Comparison of ENCODE assay signal across 9 cellular contexts in genomic region chr6:16704706-16705402, GRCh38. TPM values are rescaled to one million over a fixed set of nuclear protein-coding genes. Genes with fewer than 3 reads are reported as not detected.
DNase-seq lines count a peak whose midpoint lies in the region; ATAC-seq and TF ChIP-seq lines count a peak whose summit lies in the region.
"Had no signal": no experiment of that assay in that cellular context is flagged by ENCODE, and none has a peak within 500 bp of the region (broad histone marks: within the 10 kb centered on the region; RNA-seq: fewer than 3 reads in every experiment).

No MANE protein-coding gene starts in this region.

- TF ChIP-seq RAD21 in IMR-90 (IDR thresholded peaks at IDR 0.05; ENCODE audit: low read length), result 0 out of 2 replicates have a peak, but pooled peaks have one; percentile 20

- no peaks in the 10 kb centered on the region for H3K27me3 ChIP-seq in IMR-90 (ENCODE audit: control insufficient read depth, insufficient read depth, low read length)
- no peaks in the 10 kb centered on the region for H3K27me3 ChIP-seq in neutrophil

- H3K36me3 ChIP-seq in IMR-90 (ENCODE audit: control insufficient read depth, insufficient read depth, low read length) (no peaks in the 10 kb centered on the region), neutrophil (no peaks in the 10 kb centered on the region)

- H3K4me3 ChIP-seq in IMR-90 (ENCODE audit: insufficient read depth, low read depth, low read length) (no peak overlapping the region), neutrophil (ENCODE audit: low read depth in 1 of 2, low read length in 1 of 2) (peak overlapping the region; percentile 37 to 46)
- H3K4me3 ChIP-seq: SK-N-MC had no signal

- no peak overlapping the region for H2BK5ac ChIP-seq in IMR-90 (ENCODE audit: low read depth, low read length, poor library complexity, severe bottlenecking)

- H3K9ac ChIP-seq in IMR-90 (ENCODE audit: low read depth, low read length), result no peak overlapping the region

- peaks cover 13% of the 10 kb centered on the region for H3K4me1 ChIP-seq in IMR-90 (ENCODE audit: control insufficient read depth, insufficient read depth, low read length)
- peaks cover 77 to 85% of the 10 kb centered on the region in 2 experiments for H3K4me1 ChIP-seq in neutrophil (ENCODE audit: control insufficient read depth in 1 of 2, insufficient read depth in 1 of 2, low read depth in 1 of 2, low read length in 1 of 2)

- 0 out of 2 replicates have a peak overlapping the region, but pooled peaks have one; percentile 40 for H2AK5ac ChIP-seq in IMR-90 (ENCODE audit: low read depth, low read length)

- H3K4ac ChIP-seq in IMR-90 (ENCODE audit: low read depth, low read length), result peak overlapping the region; percentile 27; the same call in 1 of the 2 replicates

- no peak overlapping the region for H3K27ac ChIP-seq in IMR-90 (ENCODE audit: insufficient read depth, low read length)
- H3K27ac ChIP-seq in neutrophil, result peak overlapping the region; percentile 88
- H3K27ac ChIP-seq: SK-N-MC had no signal

- H3K79me1 ChIP-seq in IMR-90 (ENCODE audit: low read depth in 1 of 2, low read length in 2 of 2), result peaks cover 32 to 48% of the 10 kb centered on the region in 2 experiments

- H2BK15ac ChIP-seq in IMR-90 (ENCODE audit: low read depth, low read length), result no peak overlapping the region

- peaks cover 74% of the 10 kb centered on the region for H3K4me1 Mint-ChIP-seq in CD14-positive monocyte

- peak overlapping the region; percentile 5 for H2AK9ac ChIP-seq in IMR-90 (replicated peaks; ENCODE audit: low read depth, low read length, poor library complexity)

- no peaks in the 10 kb centered on the region for H3K9me3 Mint-ChIP-seq in CD14-positive monocyte

- peak; percentile 62 for DNase-seq in CD14-positive monocyte (ENCODE audit: low spot score)
- peak; percentile 79 for DNase-seq in IMR-90
- DNase-seq in astrocyte of the hippocampus (ENCODE audit: low read depth, low spot score), result peak; percentile 72
- DNase-seq in NCI-H2227 (lab: John Stamatoyannopoulos, UW; ENCODE audit: unreplicated experiment), result no peak
- DNase-seq in Kasumi-1 (lab: John Stamatoyannopoulos, UW), result no peak

- H3K14ac ChIP-seq in IMR-90 (replicated peaks; ENCODE audit: low read depth, low read length), result peak overlapping the region; percentile 26; the same call in 1 of the 2 replicates

- CTCF ChIA-PET in IMR-90 (lab: Yijun Ruan, JAX), result no interaction called here

- peaks cover 14% of the 10 kb centered on the region for H3K9me1 ChIP-seq in IMR-90 (ENCODE audit: insufficient read depth, low read length)

- no peak overlapping the region for H3K18ac ChIP-seq in IMR-90 (ENCODE audit: low read depth, low read length)

- 0% methylated on average over 2 of the region's 8 CpGs; no CpG with 5 or more reads in 1 of the 2 experiments for WGBS in IMR-90 (ENCODE audit: extremely low coverage in 2 of 2, insufficient read length in 1 of 2), 2 experiments

- no peak for TF ChIP-seq CTCF in CD14-positive monocyte (IDR thresholded peaks at IDR 0.05)
- TF ChIP-seq CTCF in IMR-90 (conservative IDR thresholded peaks at IDR 0.05; ENCODE audit: low read depth, low read length), result no peak
- TF ChIP-seq CTCF in neutrophil (IDR thresholded peaks at IDR 0.05), result no peak

- no peak overlapping the region for H2BK20ac ChIP-seq in IMR-90 (ENCODE audit: low read depth, low read length)

- H3K23ac ChIP-seq in IMR-90 (ENCODE audit: low read depth, low read length), result peak overlapping the region; percentile 60; the same call in 1 of the 2 replicates

- peaks cover 0 to 2% of the 10 kb centered on the region in 2 donors for H3K36me3 Mint-ChIP-seq in CD14-positive monocyte

- H4K91ac ChIP-seq in IMR-90 (ENCODE audit: insufficient read depth, low read depth, low read length), result no peak overlapping the region

- H4K20me1 ChIP-seq in IMR-90 (ENCODE audit: insufficient read depth, low read length), result peaks cover 20% of the 10 kb centered on the region

- TF ChIP-seq POLR2A in IMR-90 (IDR thresholded peaks at IDR 0.05; ENCODE audit: low read depth, low read length), result no peak

- in situ Hi-C loops in IMR-90 (cut with MboI; ENCODE audit: low sequenced_read_pairs), result no loop called here

- ATAC-seq in IMR-90 (ENCODE audit: low read depth) (peak; percentile 92), GM21381 (IDR thresholded peaks at IDR 0.05; ENCODE audit: unreplicated experiment) (no peak), HG03571 (IDR thresholded peaks at IDR 0.05; ENCODE audit: unreplicated experiment) (no peak)

- POLR2A ChIA-PET in IMR-90 (lab: Charles Lee; ENCODE audit: unreplicated experiment), result no interaction called here

- no peaks in the 10 kb centered on the region for H3K27me3 Mint-ChIP-seq in CD14-positive monocyte (ENCODE audit: low read depth in 3 of 3)

- no peaks in the 10 kb centered on the region for H3K9me3 ChIP-seq in IMR-90 (ENCODE audit: control insufficient read depth, insufficient read depth, low read length)
- H3K9me3 ChIP-seq in neutrophil, result no peaks in the 10 kb centered on the region

- no TSS peak for BruUV-seq in IMR-90 (replicated peaks; lab: Mats Ljungman, UMichigan)

- no peak overlapping the region for H3K56ac ChIP-seq in IMR-90 (ENCODE audit: extremely low read depth, insufficient read depth, low read length)

- peak overlapping the region; percentile 74 to 81 for H3K4me3 Mint-ChIP-seq in CD14-positive monocyte

- H2BK120ac ChIP-seq in IMR-90 (ENCODE audit: low read depth, low read length), result no peak overlapping the region

- peak overlapping the region; percentile 63 for H2AFZ ChIP-seq in IMR-90 (replicated peaks; ENCODE audit: low read length, poor library complexity)

- H4K5ac ChIP-seq in IMR-90 (ENCODE audit: low read depth, low read length), result no peak overlapping the region

- peak overlapping the region; percentile 63 for H3K4me2 ChIP-seq in IMR-90 (ENCODE audit: low read depth, low read length)

- intact Hi-C loops in CD14-positive monocyte (cut with micrococcal nuclease) (loop anchor here in 1 of 2 donors (2.0 kb wide), 1 partner anchor 20 kb away; no protein-coding TSS in a partner anchor), IMR-90 (cut with micrococcal nuclease) (no loop called here)

- no peak overlapping the region; a peak in 1 of 4 replicates for H4K8ac ChIP-seq in IMR-90 (ENCODE audit: low read depth in 2 of 2, low read length in 2 of 2)

- dilution Hi-C loops in IMR-90 (cut with HindIII; ENCODE audit: low sequenced_read_pairs, unreplicated experiment), result no loop called here

- peak overlapping the region; percentile 95 to 97 (median 96) for H3K27ac Mint-ChIP-seq in CD14-positive monocyte

TF ChIP-seq in IMR-90, 13 proteins besides CTCF, POLR2A, EP300 and RAD21:
- TF ChIP-seq BHLHE40 (IDR thresholded peaks at IDR 0.05; ENCODE audit: low read depth, low read length) (0 out of 2 replicates have a peak, but pooled peaks have one; percentile 13), FOS (IDR thresholded peaks at IDR 0.05; ENCODE audit: low read depth, low read length) (0 out of 2 replicates have a peak, but pooled peaks have one; percentile 34), CEBPB (IDR thresholded peaks at IDR 0.05; ENCODE audit: low read depth, low read length) (no peak), RCOR1 (IDR thresholded peaks at IDR 0.05; ENCODE audit: insufficient replicate concordance, low read length) (no peak)

RNA-seq across cellular contexts. Expression of gene ATXN1, which starts 56.4 kb away (rescaled TPM):
- polyA plus RNA-seq in CD14-positive monocyte (10 to 100 TPM in 1 of 2 donors, 1 to 10 TPM in 1; 8.8 to 10.9 TPM), IMR-90 (2012; rRNA removed) (7.3 and 9.7 TPM in 2 replicates)
- 11.1 and 13.9 TPM in 2 replicates for total RNA-seq in IMR-90 (2012; rRNA removed)
- polyA plus RNA-seq in IMR-90 (2012; cell fraction: cytosol; rRNA removed), result 3.4 and 8.9 TPM in 2 replicates
- 20.5 and 29.3 TPM in 2 replicates for polyA plus RNA-seq in IMR-90 (2012; cell fraction: nucleus; rRNA removed; ENCODE audit: low replicate concordance)

Comparison
In these comparisons a context has a peak if more than half of its experiments do, and no peak if none do; other contexts are left out.
1. DNase-seq: peak in CD14-positive monocyte (single experiment), IMR-90 (single experiment) and astrocyte of the hippocampus (single experiment); none in NCI-H2227 (single experiment) and Kasumi-1 (0 of 2).